ENCODE assay signal across 1 cellular context in genomic region chr15:65516997-65517865, GRCh38.
TF ChIP-seq lines count a peak whose summit lies in the region.

DPP8 (minus strand) TSS chr15:65517689; CDS start chr15:65512553, 5,136 bp downstream.

TF ChIP-seq in K562, 482 proteins besides CTCF, POLR2A, EP300 and RAD21 (continued from another document and continues in another):
- TF ChIP-seq CHD7 (IDR thresholded peaks at IDR 0.05; ENCODE audit: low read depth, low read length) (no peak), CBFB (CRISPR knock-in tag; IDR thresholded peaks at IDR 0.05) (peak; percentile 97), ZBTB5 (IDR thresholded peaks at IDR 0.05) (no peak), KLF6 (CRISPR knock-in tag; IDR thresholded peaks at IDR 0.05; ENCODE audit: borderline replicate concordance) (peak; percentile 43; the same call in 1 of the 2 replicates), ZNF354B (CRISPR knock-in tag; IDR thresholded peaks at IDR 0.05) (no peak), ZNF263 (CRISPR knock-in tag; IDR thresholded peaks at IDR 0.05; ENCODE audit: borderline replicate concordance) (peak; percentile 60), FOXP1 (CRISPR knock-in tag; IDR thresholded peaks at IDR 0.05) (peak; percentile 94; the same call in 1 of the 2 replicates), CBX8 (IDR thresholded peaks at IDR 0.05; ENCODE audit: borderline replicate concordance, extremely low read depth, low read depth, low read length, poor library complexity, severe bottlenecking) (no peak), BCOR (IDR thresholded peaks at IDR 0.05) (peak; percentile 49), ZBTB11 (CRISPR knock-in tag; IDR thresholded peaks at IDR 0.05) (peak; percentile 49 to 96 (median 78); a peak in 5 of 6 replicates), TAF9B (IDR thresholded peaks at IDR 0.05; ENCODE audit: partially characterized antibody) (peak; percentile 87), SAP30 (IDR thresholded peaks at IDR 0.05; ENCODE audit: borderline replicate concordance, insufficient read depth, low read depth, low read length, poor library complexity, severe bottlenecking) (peak; percentile 85), ZNF224 (CRISPR knock-in tag; IDR thresholded peaks at IDR 0.05) (no peak), TGIF2 (CRISPR knock-in tag; IDR thresholded peaks at IDR 0.05) (peak; percentile 71; the same call in 1 of the 2 replicates), SRF (CRISPR knock-in tag; IDR thresholded peaks at IDR 0.05) (peak in 1 of 2 experiments; percentile 65; a peak in 2 of 4 replicates), MXD1 (CRISPR knock-in tag; IDR thresholded peaks at IDR 0.05; ENCODE audit: borderline replicate concordance, poor library complexity, severe bottlenecking) (no peak), TRIM25 (IDR thresholded peaks at IDR 0.05; ENCODE audit: borderline replicate concordance) (no peak), RFX5 (IDR thresholded peaks at IDR 0.05; ENCODE audit: low read depth, low read length) (no peak), CGGBP1 (CRISPR knock-in tag; IDR thresholded peaks at IDR 0.05) (no peak), TCF7 (IDR thresholded peaks at IDR 0.05; ENCODE audit: borderline replicate concordance) (0 out of 2 replicates have a peak, but pooled peaks have one; percentile 56), BDP1 (IDR thresholded peaks at IDR 0.05; ENCODE audit: insufficient read depth, insufficient read length) (no peak), PML (IDR thresholded peaks at IDR 0.05; ENCODE audit: low read length) (peak; percentile 81), TEAD4 (IDR thresholded peaks at IDR 0.05; ENCODE audit: low read length) (peak; percentile 23; the same call in 1 of the 2 replicates), TEAD4 (CRISPR knock-in tag; IDR thresholded peaks at IDR 0.05; ENCODE audit: borderline replicate concordance) (no peak), RBM39 (optimal IDR thresholded peaks at IDR 0.05; ENCODE audit: low read depth, low read length) (peak; percentile 71), KDM4B (IDR thresholded peaks at IDR 0.05; ENCODE audit: borderline replicate concordance in 2 of 2, low read depth in 1 of 2) (peak in 1 of 2 experiments; percentile 98; a peak in 2 of 4 replicates), NKRF (IDR thresholded peaks at IDR 0.05; ENCODE audit: borderline replicate concordance) (peak; percentile 89), ZBTB12 (CRISPR knock-in tag; IDR thresholded peaks at IDR 0.05) (no peak), YY1 (IDR thresholded peaks at IDR 0.05; ENCODE audit: borderline replicate concordance in 1 of 3, control insufficient read depth in 1 of 3, extremely low read depth in 1 of 3, insufficient read depth in 3 of 3, insufficient read length in 1 of 3, insufficient replicate concordance in 2 of 3, low read depth in 1 of 3, low read length in 2 of 3) (peak in 2 of 3 experiments; percentile 40 to 74), SP1 (CRISPR knock-in tag; IDR thresholded peaks at IDR 0.05) (peak; percentile 95), NR3C1 (CRISPR knock-in tag; IDR thresholded peaks at IDR 0.05) (no peak; the same call in 1 of the 2 replicates), PHF20 (IDR thresholded peaks at IDR 0.05; ENCODE audit: partially characterized antibody) (peak; percentile 94), RCOR1 (IDR thresholded peaks at IDR 0.05; ENCODE audit: borderline replicate concordance in 1 of 2, low read depth in 2 of 2, low read length in 2 of 2) (peak; percentile 18 to 67; a peak in 2 of 4 replicates), ZNF253 (CRISPR knock-in tag; conservative IDR thresholded peaks at IDR 0.05) (no peak)
